Comparison of ENCODE assay signal across 1 cellular context in genomic region chr3:42880601-42881451, GRCh38.
TF ChIP-seq lines count a peak whose summit lies in the region.

No MANE protein-coding gene starts in this region.

TF ChIP-seq in HepG2, 621 proteins besides CTCF, POLR2A, EP300 and RAD21 (continued from another document and continues in another):
- TF ChIP-seq BRF2 (CRISPR knock-in tag; IDR thresholded peaks at IDR 0.05) (0 out of 2 replicates have a peak, but pooled peaks have one; percentile 58), SALL1 (CRISPR knock-in tag; IDR thresholded peaks at IDR 0.05) (peak; percentile 70), GABPA (IDR thresholded peaks at IDR 0.05; ENCODE audit: low read depth, low read length) (peak; percentile 25; the same call in 1 of the 2 replicates), GABPA (CRISPR knock-in tag; IDR thresholded peaks at IDR 0.05; ENCODE audit: low read depth) (peak; percentile 83), ZNF776 (CRISPR knock-in tag; IDR thresholded peaks at IDR 0.05) (peak; percentile 8; the same call in 1 of the 2 replicates), TBL1XR1 (IDR thresholded peaks at IDR 0.05; ENCODE audit: borderline replicate concordance, low read length, partially characterized antibody) (peak; percentile 18), YY1 (IDR thresholded peaks at IDR 0.05; ENCODE audit: insufficient read depth, insufficient replicate concordance, low read depth, low read length) (peak; percentile 74), ZKSCAN1 (IDR thresholded peaks at IDR 0.05; ENCODE audit: low read length) (no peak), RBAK (CRISPR knock-in tag; IDR thresholded peaks at IDR 0.05) (no peak), ZSCAN25 (CRISPR knock-in tag; IDR thresholded peaks at IDR 0.05) (no peak), DPF2 (CRISPR knock-in tag; IDR thresholded peaks at IDR 0.05; ENCODE audit: borderline replicate concordance, low read depth) (0 out of 2 replicates have a peak, but pooled peaks have one; percentile 24), THAP11 (CRISPR knock-in tag; IDR thresholded peaks at IDR 0.05) (peak; percentile 40), ZNF18 (CRISPR knock-in tag; IDR thresholded peaks at IDR 0.05; ENCODE audit: insufficient replicate concordance) (peak; percentile 29), ZNF883 (CRISPR knock-in tag; IDR thresholded peaks at IDR 0.05; ENCODE audit: not compliant biosample characterization) (peak; percentile 16), ZNF124 (CRISPR knock-in tag; IDR thresholded peaks at IDR 0.05) (0 out of 2 replicates have a peak, but pooled peaks have one; percentile 69), GATAD2A (CRISPR knock-in tag; IDR thresholded peaks at IDR 0.05) (0 out of 2 replicates have a peak, but pooled peaks have one; percentile 57), ATF7-NPFF (CRISPR knock-in tag; IDR thresholded peaks at IDR 0.05; ENCODE audit: low read depth) (0 out of 2 replicates have a peak, but pooled peaks have one; percentile 51), STAG1 (CRISPR knock-in tag; IDR thresholded peaks at IDR 0.05) (peak; percentile 99), WIZ (CRISPR knock-in tag; IDR thresholded peaks at IDR 0.05) (0 out of 2 replicates have a peak, but pooled peaks have one; percentile 65), CBX5 (CRISPR knock-in tag; IDR thresholded peaks at IDR 0.05; ENCODE audit: borderline replicate concordance) (peak; percentile 72; the same call in 1 of the 2 replicates), RXRA (CRISPR knock-in tag; IDR thresholded peaks at IDR 0.05) (peak; percentile 54; the same call in 1 of the 2 replicates), MXD4 (CRISPR knock-in tag; IDR thresholded peaks at IDR 0.05) (0 out of 2 replicates have a peak, but pooled peaks have one; percentile 43), ZNF253 (CRISPR knock-in tag; IDR thresholded peaks at IDR 0.05; ENCODE audit: borderline replicate concordance) (peak; percentile 60; the same call in 1 of the 2 replicates), ZNF607 (CRISPR knock-in tag; IDR thresholded peaks at IDR 0.05; ENCODE audit: borderline replicate concordance) (no peak), SRY (CRISPR knock-in tag; IDR thresholded peaks at IDR 0.05) (no peak), E2F2 (CRISPR knock-in tag; IDR thresholded peaks at IDR 0.05; ENCODE audit: borderline replicate concordance) (no peak), YEATS4 (CRISPR knock-in tag; IDR thresholded peaks at IDR 0.05; ENCODE audit: borderline replicate concordance) (peak; percentile 66; the same call in 1 of the 2 replicates), RXRB (CRISPR knock-in tag; IDR thresholded peaks at IDR 0.05; ENCODE audit: borderline replicate concordance) (peak; percentile 41; the same call in 1 of the 2 replicates), ZBTB4 (CRISPR knock-in tag; IDR thresholded peaks at IDR 0.05; ENCODE audit: borderline replicate concordance) (peak; percentile 23), CEBPG (CRISPR knock-in tag; IDR thresholded peaks at IDR 0.05) (peak; percentile 31; the same call in 1 of the 2 replicates), DMAP1 (CRISPR knock-in tag; IDR thresholded peaks at IDR 0.05) (peak; percentile 49; the same call in 1 of the 2 replicates), ZNF7 (CRISPR knock-in tag; IDR thresholded peaks at IDR 0.05) (no peak), ZBTB7B (CRISPR knock-in tag; IDR thresholded peaks at IDR 0.05) (peak; percentile 50; the same call in 1 of the 2 replicates), AGO1 (IDR thresholded peaks at IDR 0.05; ENCODE audit: low read depth, low read length, poor library complexity, severe bottlenecking) (peak; percentile 46), ZNF747 (CRISPR knock-in tag; IDR thresholded peaks at IDR 0.05; ENCODE audit: borderline replicate concordance) (peak; percentile 54; the same call in 1 of the 2 replicates), ZNF775 (CRISPR knock-in tag; IDR thresholded peaks at IDR 0.05; ENCODE audit: borderline replicate concordance) (no peak), MEIS1 (CRISPR knock-in tag; IDR thresholded peaks at IDR 0.05; ENCODE audit: borderline replicate concordance) (peak; percentile 30; the same call in 1 of the 2 replicates), BCL6 (CRISPR knock-in tag; IDR thresholded peaks at IDR 0.05) (0 out of 2 replicates have a peak, but pooled peaks have one; percentile 29), MED1 (CRISPR knock-in tag; IDR thresholded peaks at IDR 0.05) (peak; percentile 74), AKNA (CRISPR knock-in tag; IDR thresholded peaks at IDR 0.05; ENCODE audit: borderline replicate concordance) (no peak), KAT7 (CRISPR knock-in tag; IDR thresholded peaks at IDR 0.05; ENCODE audit: borderline replicate concordance) (peak; percentile 75; the same call in 1 of the 2 replicates), ZSCAN30 (CRISPR knock-in tag; IDR thresholded peaks at IDR 0.05) (0 out of 2 replicates have a peak, but pooled peaks have one; percentile 22), GABPB1 (CRISPR knock-in tag; IDR thresholded peaks at IDR 0.05) (peak; percentile 94)
- TF ChIP-seq, protein P1, sequence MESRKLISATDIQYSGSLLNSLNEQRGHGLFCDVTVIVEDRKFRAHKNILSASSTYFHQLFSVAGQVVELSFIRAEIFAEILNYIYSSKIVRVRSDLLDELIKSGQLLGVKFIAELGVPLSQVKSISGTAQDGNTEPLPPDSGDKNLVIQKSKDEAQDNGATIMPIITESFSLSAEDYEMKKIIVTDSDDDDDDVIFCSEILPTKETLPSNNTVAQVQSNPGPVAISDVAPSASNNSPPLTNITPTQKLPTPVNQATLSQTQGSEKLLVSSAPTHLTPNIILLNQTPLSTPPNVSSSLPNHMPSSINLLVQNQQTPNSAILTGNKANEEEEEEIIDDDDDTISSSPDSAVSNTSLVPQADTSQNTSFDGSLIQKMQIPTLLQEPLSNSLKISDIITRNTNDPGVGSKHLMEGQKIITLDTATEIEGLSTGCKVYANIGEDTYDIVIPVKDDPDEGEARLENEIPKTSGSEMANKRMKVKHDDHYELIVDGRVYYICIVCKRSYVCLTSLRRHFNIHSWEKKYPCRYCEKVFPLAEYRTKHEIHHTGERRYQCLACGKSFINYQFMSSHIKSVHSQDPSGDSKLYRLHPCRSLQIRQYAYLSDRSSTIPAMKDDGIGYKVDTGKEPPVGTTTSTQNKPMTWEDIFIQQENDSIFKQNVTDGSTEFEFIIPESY (CRISPR knock-in tag; IDR thresholded peaks at IDR 0.05): no peak
- TF ChIP-seq, protein P2, sequence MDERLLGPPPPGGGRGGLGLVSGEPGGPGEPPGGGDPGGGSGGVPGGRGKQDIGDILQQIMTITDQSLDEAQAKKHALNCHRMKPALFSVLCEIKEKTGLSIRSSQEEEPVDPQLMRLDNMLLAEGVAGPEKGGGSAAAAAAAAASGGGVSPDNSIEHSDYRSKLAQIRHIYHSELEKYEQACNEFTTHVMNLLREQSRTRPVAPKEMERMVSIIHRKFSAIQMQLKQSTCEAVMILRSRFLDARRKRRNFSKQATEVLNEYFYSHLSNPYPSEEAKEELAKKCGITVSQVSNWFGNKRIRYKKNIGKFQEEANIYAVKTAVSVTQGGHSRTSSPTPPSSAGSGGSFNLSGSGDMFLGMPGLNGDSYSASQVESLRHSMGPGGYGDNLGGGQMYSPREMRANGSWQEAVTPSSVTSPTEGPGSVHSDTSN (CRISPR knock-in tag; IDR thresholded peaks at IDR 0.05): no peak
- TF ChIP-seq, protein P3, sequence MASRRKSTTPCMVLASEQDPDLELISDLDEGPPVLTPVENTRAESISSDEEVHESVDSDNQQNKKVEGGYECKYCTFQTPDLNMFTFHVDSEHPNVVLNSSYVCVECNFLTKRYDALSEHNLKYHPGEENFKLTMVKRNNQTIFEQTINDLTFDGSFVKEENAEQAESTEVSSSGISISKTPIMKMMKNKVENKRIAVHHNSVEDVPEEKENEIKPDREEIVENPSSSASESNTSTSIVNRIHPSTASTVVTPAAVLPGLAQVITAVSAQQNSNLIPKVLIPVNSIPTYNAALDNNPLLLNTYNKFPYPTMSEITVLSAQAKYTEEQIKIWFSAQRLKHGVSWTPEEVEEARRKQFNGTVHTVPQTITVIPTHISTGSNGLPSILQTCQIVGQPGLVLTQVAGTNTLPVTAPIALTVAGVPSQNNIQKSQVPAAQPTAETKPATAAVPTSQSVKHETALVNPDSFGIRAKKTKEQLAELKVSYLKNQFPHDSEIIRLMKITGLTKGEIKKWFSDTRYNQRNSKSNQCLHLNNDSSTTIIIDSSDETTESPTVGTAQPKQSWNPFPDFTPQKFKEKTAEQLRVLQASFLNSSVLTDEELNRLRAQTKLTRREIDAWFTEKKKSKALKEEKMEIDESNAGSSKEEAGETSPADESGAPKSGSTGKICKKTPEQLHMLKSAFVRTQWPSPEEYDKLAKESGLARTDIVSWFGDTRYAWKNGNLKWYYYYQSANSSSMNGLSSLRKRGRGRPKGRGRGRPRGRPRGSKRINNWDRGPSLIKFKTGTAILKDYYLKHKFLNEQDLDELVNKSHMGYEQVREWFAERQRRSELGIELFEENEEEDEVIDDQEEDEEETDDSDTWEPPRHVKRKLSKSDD (CRISPR knock-in tag; IDR thresholded peaks at IDR 0.05; ENCODE audit: low read depth): 0 out of 2 replicates have a peak, but pooled peaks have one; percentile 40
